In genomic region chr4:63558709-63559108, GRCh38 we compare ENCODE assay signal across 10 cellular contexts.
"Had no signal": no experiment of that assay in that cellular context is flagged by ENCODE, and none has a peak within 500 bp of the region (broad histone marks: within the 10 kb centered on the region; RNA-seq: fewer than 3 reads in every experiment).

No MANE protein-coding gene starts in this region.

- H3K9ac ChIP-seq: GM23248 had no signal

- H3K4me3 Mint-ChIP-seq: GM23338, H9, HFFc6 had no signal

- H3K4me3 ChIP-seq: GM23248, GM23338, HAP-1 had no signal

- DNase-seq: GM23248, GOT3, H7, H9, HFFc6 had no signal

- H3K9me3 ChIP-seq: HAP-1 had no signal

- H2AFZ ChIP-seq: GM23248, GM23338 had no signal

- H3K36me3 ChIP-seq: HAP-1 had no signal

- H3K4me2 ChIP-seq: GM23338 had no signal

- H3K27ac ChIP-seq: GM23248 had no signal

- H3K4me1 ChIP-seq: HAP-1 had no signal

- H3K27ac Mint-ChIP-seq: GM23338, HFFc6 had no signal

- H3K4me1 Mint-ChIP-seq: GM23338, H9 had no signal

- ATAC-seq: GM23338, HCT116 had no signal

- FAIRE-seq: H1, H54 had no signal
